In genomic region chr6:144262470-144263369, GRCh38 we compare ENCODE assay signal across 14 cellular contexts. TPM values are rescaled to one million over a fixed set of nuclear protein-coding genes. Genes with fewer than 3 reads are reported as not detected.
DNase-seq lines count a peak whose midpoint lies in the region; ATAC-seq and TF ChIP-seq lines count a peak whose summit lies in the region.
"Had no signal": no experiment of that assay in that cellular context is flagged by ENCODE, and none has a peak within 500 bp of the region (broad histone marks: within the 10 kb centered on the region; RNA-seq: fewer than 3 reads in every experiment).

No MANE protein-coding gene starts in this region.

- intact Hi-C loops in activated CD4-positive, alpha-beta memory T cell treated with anti-CD3 and anti-CD28 coated beads for 36 hours (cut with micrococcal nuclease): loop anchor here (2.0 kb wide), 1 partner anchor 220 kb away; no protein-coding TSS in a partner anchor

- H3K9me3 Mint-ChIP-seq in activated T-cell treated with anti-CD3 and anti-CD28 coated beads, Interleukin-2, amount 50 U/mL, for 24 hours: no peaks in the 10 kb centered on the region
- H3K9me3 Mint-ChIP-seq in activated CD4-positive, alpha-beta memory T cell treated with anti-CD3 and anti-CD28 coated beads for 36 hours: no peaks in the 10 kb centered on the region
- H3K9me3 Mint-ChIP-seq in memory B cell: peaks cover 2% of the 10 kb centered on the region
- H3K9me3 Mint-ChIP-seq: activated naive CD4-positive, alpha-beta T cell treated with anti-CD3 and anti-CD28 coated beads, Interleukin-2, amount 50 U/mL, for 24 hours had no signal

- no peak for TF ChIP-seq CTCF in LNCaP clone FGC (IDR thresholded peaks at IDR 0.05; ENCODE audit: control insufficient read depth, extremely low read depth, insufficient read depth)

- peak; percentile 9 for DNase-seq in activated T-cell treated with anti-CD3 and anti-CD28 coated beads for 1 hour (ENCODE audit: low read depth)
- DNase-seq in activated T-cell treated with anti-CD3 and anti-CD28 coated beads, Interleukin-2, amount 50 U/mL, for 24 hours: no peak
- peak; percentile 1 for DNase-seq in LNCaP clone FGC (ENCODE audit: low read depth)
- peak; percentile 32 for DNase-seq in activated CD4-positive, alpha-beta memory T cell treated with anti-CD3 and anti-CD28 coated beads for 36 hours
- DNase-seq in memory B cell (ENCODE audit: low spot score in 2 of 2): no peak
- DNase-seq in foreskin melanocyte: no peak
- DNase-seq: gastrocnemius medialis, H7, MV-4-11, NCI-H2171 had no signal

- H3K27ac Mint-ChIP-seq in activated T-cell treated with anti-CD3 and anti-CD28 coated beads, Interleukin-2, amount 50 U/mL, for 24 hours: no peak overlapping the region
- no peak overlapping the region for H3K27ac Mint-ChIP-seq in activated CD4-positive, alpha-beta memory T cell treated with anti-CD3 and anti-CD28 coated beads for 36 hours
- peak overlapping the region; percentile 41 for H3K27ac Mint-ChIP-seq in memory B cell
- H3K27ac Mint-ChIP-seq: activated naive CD4-positive, alpha-beta T cell treated with anti-CD3 and anti-CD28 coated beads, Interleukin-2, amount 50 U/mL, for 24 hours had no signal

- CTCF ChIA-PET in activated CD4-positive, alpha-beta memory T cell treated with anti-CD3 and anti-CD28 coated beads for 36 hours (lab: Charles Lee): interaction anchor here (0.6 to 1.8 kb wide), 3 partner anchors 139 to 219 kb away, joined by 3 to 15 read pairs (median 5); no protein-coding TSS in a partner anchor

- H3K4me1 Mint-ChIP-seq in activated T-cell treated with anti-CD3 and anti-CD28 coated beads, Interleukin-2, amount 50 U/mL, for 24 hours (ENCODE audit: low read depth): no peaks in the 10 kb centered on the region
- H3K4me1 Mint-ChIP-seq in activated CD4-positive, alpha-beta memory T cell treated with anti-CD3 and anti-CD28 coated beads for 36 hours (ENCODE audit: low read depth): no peaks in the 10 kb centered on the region
- H3K4me1 Mint-ChIP-seq in memory B cell: peaks cover 7% of the 10 kb centered on the region
- H3K4me1 Mint-ChIP-seq: activated naive CD4-positive, alpha-beta T cell treated with anti-CD3 and anti-CD28 coated beads, Interleukin-2, amount 50 U/mL, for 24 hours had no signal

- no peak overlapping the region for H3K4me3 ChIP-seq in LNCaP clone FGC (ENCODE audit: low read depth, low read length)
- H3K4me3 ChIP-seq: gastrocnemius medialis had no signal

- ATAC-seq in memory B cell (ENCODE audit: low read depth) (no peak), GM18861 (IDR thresholded peaks at IDR 0.05; ENCODE audit: unreplicated experiment) (no peak), GM21737 (IDR thresholded peaks at IDR 0.05; ENCODE audit: unreplicated experiment) (no peak)
- ATAC-seq: activated CD4-positive, CD25-positive, alpha-beta regulatory T cell treated with anti-CD3 and anti-CD28 coated beads, Interleukin-2, amount 50 U/mL, for 24 hours; gastrocnemius medialis had no signal

- H3K4me3 Mint-ChIP-seq in activated T-cell treated with anti-CD3 and anti-CD28 coated beads, Interleukin-2, amount 50 U/mL, for 24 hours: no peak overlapping the region
- no peak overlapping the region for H3K4me3 Mint-ChIP-seq in activated CD4-positive, alpha-beta memory T cell treated with anti-CD3 and anti-CD28 coated beads for 36 hours
- H3K4me3 Mint-ChIP-seq in memory B cell: no peak overlapping the region
- H3K4me3 Mint-ChIP-seq: activated naive CD4-positive, alpha-beta T cell treated with anti-CD3 and anti-CD28 coated beads, Interleukin-2, amount 50 U/mL, for 24 hours had no signal

- H3K27me3 Mint-ChIP-seq in activated T-cell treated with anti-CD3 and anti-CD28 coated beads, Interleukin-2, amount 50 U/mL, for 24 hours: no peaks in the 10 kb centered on the region
- H3K27me3 Mint-ChIP-seq in activated CD4-positive, alpha-beta memory T cell treated with anti-CD3 and anti-CD28 coated beads for 36 hours: no peaks in the 10 kb centered on the region
- no peaks in the 10 kb centered on the region for H3K27me3 Mint-ChIP-seq in memory B cell
- H3K27me3 Mint-ChIP-seq: activated naive CD4-positive, alpha-beta T cell treated with anti-CD3 and anti-CD28 coated beads, Interleukin-2, amount 50 U/mL, for 24 hours had no signal

- no peaks in the 10 kb centered on the region for H3K36me3 Mint-ChIP-seq in activated T-cell treated with anti-CD3 and anti-CD28 coated beads, Interleukin-2, amount 50 U/mL, for 24 hours (ENCODE audit: low read depth)
- H3K36me3 Mint-ChIP-seq in activated CD4-positive, alpha-beta memory T cell treated with anti-CD3 and anti-CD28 coated beads for 36 hours: no peaks in the 10 kb centered on the region
- no peaks in the 10 kb centered on the region for H3K36me3 Mint-ChIP-seq in memory B cell
- H3K36me3 Mint-ChIP-seq: activated naive CD4-positive, alpha-beta T cell treated with anti-CD3 and anti-CD28 coated beads, Interleukin-2, amount 50 U/mL, for 24 hours had no signal

- POLR2A ChIA-PET in activated CD4-positive, alpha-beta memory T cell treated with anti-CD3 and anti-CD28 coated beads for 36 hours (lab: Charles Lee): no interaction called here

RNA-seq across cellular contexts. Expression of gene UTRN, which starts 22.4 kb away (rescaled TPM):
- 10 to 100 TPM; 37.8 to 38.1 TPM for total RNA-seq in activated CD4-positive, alpha-beta memory T cell treated with anti-CD3 and anti-CD28 coated beads for 36 hours

Comparison
In these comparisons a context has a peak if more than half of its experiments do, and no peak if none do; other contexts are left out.
1. DNase-seq: peak in activated T-cell treated with anti-CD3 and anti-CD28 coated beads for 1 hour (single experiment), LNCaP clone FGC (single experiment) and activated CD4-positive, alpha-beta memory T cell treated with anti-CD3 and anti-CD28 coated beads for 36 hours (single experiment); none in activated T-cell treated with anti-CD3 and anti-CD28 coated beads, Interleukin-2, amount 50 U/mL, for 24 hours (single experiment), memory B cell (0 of 2) and foreskin melanocyte (single experiment).